17 cellular contexts compared by ENCODE assay signal in genomic region chr1:38789498-38790169, GRCh38.
A peak's percentile ranks its signal among the peaks of the same experiment; 100 is the strongest.
DNase-seq lines count a peak whose midpoint lies in the region; ATAC-seq and TF ChIP-seq lines count a peak whose summit lies in the region.
"Had no signal": no experiment of that assay in that cellular context is flagged by ENCODE, and none has a peak within 500 bp of the region (broad histone marks: within the 10 kb centered on the region; RNA-seq: fewer than 3 reads in every experiment).

No MANE protein-coding gene starts in this region.

- no peaks in the 10 kb centered on the region for H3K4me1 ChIP-seq in breast epithelium
- H3K4me1 ChIP-seq: esophagus muscularis mucosa had no signal

- no peak overlapping the region for H3K9ac ChIP-seq in SK-N-MC (ENCODE audit: insufficient read length)

- ATAC-seq in HG03095 (IDR thresholded peaks at IDR 0.05; ENCODE audit: unreplicated experiment) (no peak), left lobe of liver (no peak)
- ATAC-seq: HCT116, left cardiac atrium had no signal

- peaks cover 0 to 6% of the 10 kb centered on the region in 2 donors for H3K27me3 ChIP-seq in breast epithelium

- CTCF ChIA-PET in MCF 10A (lab: Yijun Ruan, JAX): interaction anchor here (1.1 kb wide), 1 partner anchor 763 kb away, joined by 5 read pairs; no protein-coding TSS in a partner anchor

- H3K4me1 Mint-ChIP-seq in MCF 10A (ENCODE audit: insufficient read depth, unreplicated experiment) (peaks cover 5% of the 10 kb centered on the region), type B pancreatic cell (ENCODE audit: unreplicated experiment) (peaks cover 25% of the 10 kb centered on the region)
- H3K4me1 Mint-ChIP-seq: activated CD4-positive, alpha-beta memory T cell treated with anti-CD3 and anti-CD28 coated beads, Interleukin-2, amount 10 ng/mL, durations not matched to agents 7 days and 5 days had no signal

- H3K36me3 ChIP-seq in breast epithelium: no peaks in the 10 kb centered on the region
- no peaks in the 10 kb centered on the region for H3K36me3 ChIP-seq in SK-N-MC (ENCODE audit: insufficient read depth, low read length)
- H3K36me3 ChIP-seq: esophagus muscularis mucosa had no signal

- H3K36me3 Mint-ChIP-seq in MCF 10A (ENCODE audit: insufficient read depth, unreplicated experiment): no peaks in the 10 kb centered on the region
- H3K36me3 Mint-ChIP-seq in type B pancreatic cell: no peaks in the 10 kb centered on the region

- H3K27me3 Mint-ChIP-seq in MCF 10A (ENCODE audit: insufficient read depth, unreplicated experiment): peaks cover 21% of the 10 kb centered on the region
- peaks cover 62% of the 10 kb centered on the region for H3K27me3 Mint-ChIP-seq in type B pancreatic cell

- H3K27ac Mint-ChIP-seq in MCF 10A (ENCODE audit: low read depth, unreplicated experiment) (no peak overlapping the region), type B pancreatic cell (peak overlapping the region; percentile 37)
- H3K27ac Mint-ChIP-seq: activated CD4-positive, alpha-beta memory T cell treated with anti-CD3 and anti-CD28 coated beads, Interleukin-2, amount 10 ng/mL, durations not matched to agents 7 days and 5 days had no signal

- H3K4me3 ChIP-seq in breast epithelium (no peak overlapping the region), SK-N-MC (peak overlapping the region; percentile 49)
- H3K4me3 ChIP-seq: esophagus muscularis mucosa had no signal

- no peaks in the 10 kb centered on the region for H3K9me3 Mint-ChIP-seq in MCF 10A (ENCODE audit: unreplicated experiment)
- H3K9me3 Mint-ChIP-seq in type B pancreatic cell: no peaks in the 10 kb centered on the region

- intact Hi-C loops in MCF 10A (cut with micrococcal nuclease): no loop called here
- intact Hi-C loops in breast epithelium (cut with DNase I; ENCODE audit: low total_unique reads): no loop called here

- H3K27ac ChIP-seq in breast epithelium: no peak overlapping the region
- no peak overlapping the region for H3K27ac ChIP-seq in SK-N-MC
- H3K27ac ChIP-seq: esophagus muscularis mucosa had no signal

- DNase-seq in MCF 10A (ENCODE audit: unreplicated experiment) (peak; percentile 63), breast epithelium (ENCODE audit: low spot score in 2 of 2) (no peak), NCI-H2029 (lab: John Stamatoyannopoulos, UW) (peak; percentile 82), SK-N-MC (ENCODE audit: low read depth, low spot score) (peak; percentile 66), type B pancreatic cell (ENCODE audit: extremely low spot score, unreplicated experiment) (peak; percentile 64), left lobe of liver (ENCODE audit: low spot score) (no peak), NCI-H2196 treated with DMSO at 0.1 percent for 48 hours (lab: John Stamatoyannopoulos, UW; ENCODE audit: unreplicated experiment) (no peak)
- DNase-seq: activated CD4-positive, alpha-beta memory T cell treated with anti-CD3 and anti-CD28 coated beads, Interleukin-2, amount 10 ng/mL, durations not matched to agents 7 days and 5 days; activated effector memory CD4-positive, alpha-beta T cell treated with Interleukin-2 at 50 U/mL for 16 hours; aorta; hypothalamus; left cardiac atrium; NCI-H524 treated with DMSO at 0.1 percent for 48 hours; Right ventricle myocardium superior had no signal

- H3K4me3 Mint-ChIP-seq in MCF 10A (ENCODE audit: unreplicated experiment): no peak overlapping the region
- H3K4me3 Mint-ChIP-seq in type B pancreatic cell: no peak overlapping the region
- H3K4me3 Mint-ChIP-seq: activated CD4-positive, alpha-beta memory T cell treated with anti-CD3 and anti-CD28 coated beads, Interleukin-2, amount 10 ng/mL, durations not matched to agents 7 days and 5 days had no signal

- H3K9me3 ChIP-seq in breast epithelium: peaks cover 8 to 22% of the 10 kb centered on the region in 2 donors
- no peaks in the 10 kb centered on the region for H3K9me3 ChIP-seq in SK-N-MC (ENCODE audit: low read depth, low read length)

- BruUV-seq in MCF 10A (replicated peaks; lab: Mats Ljungman, UMichigan): no TSS peak

- POLR2A ChIA-PET in MCF 10A (lab: Yijun Ruan, JAX): no interaction called here

- no peak for TF ChIP-seq CTCF in MCF 10A (IDR thresholded peaks at IDR 0.05; ENCODE audit: unreplicated experiment)
- TF ChIP-seq CTCF in breast epithelium (IDR thresholded peaks at IDR 0.05): no peak
- TF ChIP-seq CTCF in type B pancreatic cell (conservative IDR thresholded peaks at IDR 0.05): no peak

- no peak for TF ChIP-seq POLR2A in breast epithelium (IDR thresholded peaks at IDR 0.05)

Comparison
In these comparisons a context has a peak if more than half of its experiments do, and no peak if none do; other contexts are left out.
1. DNase-seq: peak in MCF 10A (single experiment), NCI-H2029 (single experiment), SK-N-MC (single experiment) and type B pancreatic cell (single experiment); none in breast epithelium (0 of 2), left lobe of liver (single experiment) and NCI-H2196 treated with DMSO at 0.1 percent for 48 hours (single experiment).